Comparison of ENCODE assay signal across 10 cellular contexts in the genomic region with DNA sequence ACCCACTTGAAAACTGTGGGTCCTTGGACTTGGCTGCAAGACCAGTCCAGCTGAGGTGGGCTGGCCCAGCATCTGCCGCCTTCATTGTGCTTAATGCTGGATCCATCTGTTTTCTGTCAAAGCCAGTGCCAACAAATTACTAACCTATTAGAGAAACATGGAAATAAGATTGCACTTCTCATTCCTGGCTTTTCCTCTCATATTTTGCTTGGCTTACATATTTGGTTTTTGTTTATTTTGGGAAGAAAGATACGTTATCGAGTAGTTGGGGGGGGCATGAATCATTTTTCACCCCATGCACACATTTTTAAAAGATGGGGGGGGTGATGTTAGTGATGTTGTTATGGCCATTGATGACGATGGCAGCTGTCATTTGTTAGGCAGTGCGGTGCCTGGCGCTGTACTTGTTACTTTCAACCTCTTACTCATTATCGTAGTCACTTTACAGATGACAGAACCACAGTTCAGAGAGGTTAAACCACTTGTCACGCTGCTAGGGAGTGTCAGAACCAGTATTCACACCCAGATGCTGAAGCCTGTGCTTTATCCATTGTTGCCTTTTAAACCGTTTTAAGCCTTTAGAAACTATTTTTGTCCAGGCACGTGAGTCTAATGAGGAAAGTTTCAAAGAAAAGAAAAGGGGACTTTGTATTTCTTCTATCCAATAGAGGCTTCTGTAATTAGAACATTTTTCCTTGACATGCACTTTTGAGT.
A peak's percentile ranks its signal among the peaks of the same experiment; 100 is the strongest.
DNase-seq lines count a peak whose midpoint lies in the region; ATAC-seq and TF ChIP-seq lines count a peak whose summit lies in the region.
"Had no signal": no experiment of that assay in that cellular context is flagged by ENCODE, and none has a peak within 500 bp of the region (broad histone marks: within the 10 kb centered on the region; RNA-seq: fewer than 3 reads in every experiment).

No MANE protein-coding gene starts in this region.

- peak; percentile 97 for ATAC-seq in activated CD8-positive, alpha-beta memory T cell treated with anti-CD3 and anti-CD28 coated beads, Interleukin-2, amount 10 ng/mL, durations not matched to agents 7 days and 5 days
- ATAC-seq in stimulated activated naive CD8-positive, alpha-beta T cell treated with anti-CD3 and anti-CD28 coated beads, Interleukin-15, amount 100 ng/mL, for 72 hours: peak; percentile 83
- no peak for ATAC-seq in HG02970 (IDR thresholded peaks at IDR 0.05; ENCODE audit: low FRiP score, unreplicated experiment)

- H3K27me3 ChIP-seq in left ventricle myocardium inferior (ENCODE audit: low read depth): no peaks in the 10 kb centered on the region
- H3K27me3 ChIP-seq: neutrophil had no signal

- H3K4me1 Mint-ChIP-seq in activated CD8-positive, alpha-beta memory T cell treated with anti-CD3 and anti-CD28 coated beads, Interleukin-2, amount 10 ng/mL, durations not matched to agents 7 days and 5 days: peaks cover 28% of the 10 kb centered on the region
- peaks cover 7% of the 10 kb centered on the region for H3K4me1 Mint-ChIP-seq in stimulated activated naive CD8-positive, alpha-beta T cell treated with anti-CD3 and anti-CD28 coated beads, Interleukin-15, amount 100 ng/mL, for 72 hours

- peaks cover 6% of the 10 kb centered on the region for H3K36me3 ChIP-seq in left ventricle myocardium inferior

- H3K9me3 ChIP-seq in left ventricle myocardium inferior (replicated peaks): no peaks in the 10 kb centered on the region
- H3K9me3 ChIP-seq: neutrophil had no signal

- intact Hi-C loops in left ventricle myocardium inferior (cut with micrococcal nuclease): no loop called here

- peak overlapping the region; percentile 78 for H3K27ac ChIP-seq in left ventricle myocardium inferior (replicated peaks)
- H3K27ac ChIP-seq: neutrophil had no signal

- H3K27me3 Mint-ChIP-seq in activated CD8-positive, alpha-beta memory T cell treated with anti-CD3 and anti-CD28 coated beads, Interleukin-2, amount 10 ng/mL, durations not matched to agents 7 days and 5 days: no peaks in the 10 kb centered on the region
- no peaks in the 10 kb centered on the region for H3K27me3 Mint-ChIP-seq in stimulated activated naive CD8-positive, alpha-beta T cell treated with anti-CD3 and anti-CD28 coated beads, Interleukin-15, amount 100 ng/mL, for 72 hours

- H3K9me3 Mint-ChIP-seq in activated CD8-positive, alpha-beta memory T cell treated with anti-CD3 and anti-CD28 coated beads, Interleukin-2, amount 10 ng/mL, durations not matched to agents 7 days and 5 days (ENCODE audit: low read depth): no peaks in the 10 kb centered on the region
- no peaks in the 10 kb centered on the region for H3K9me3 Mint-ChIP-seq in stimulated activated naive CD8-positive, alpha-beta T cell treated with anti-CD3 and anti-CD28 coated beads, Interleukin-15, amount 100 ng/mL, for 72 hours

- H3K4me3 Mint-ChIP-seq in activated CD8-positive, alpha-beta memory T cell treated with anti-CD3 and anti-CD28 coated beads, Interleukin-2, amount 10 ng/mL, durations not matched to agents 7 days and 5 days: no peak overlapping the region
- no peak overlapping the region for H3K4me3 Mint-ChIP-seq in stimulated activated naive CD8-positive, alpha-beta T cell treated with anti-CD3 and anti-CD28 coated beads, Interleukin-15, amount 100 ng/mL, for 72 hours

- peak overlapping the region; percentile 13 for H3K27ac Mint-ChIP-seq in activated CD8-positive, alpha-beta memory T cell treated with anti-CD3 and anti-CD28 coated beads, Interleukin-2, amount 10 ng/mL, durations not matched to agents 7 days and 5 days
- H3K27ac Mint-ChIP-seq in stimulated activated naive CD8-positive, alpha-beta T cell treated with anti-CD3 and anti-CD28 coated beads, Interleukin-15, amount 100 ng/mL, for 72 hours: no peak overlapping the region

- TF ChIP-seq CTCF in left ventricle myocardium inferior (IDR thresholded peaks at IDR 0.05; ENCODE audit: borderline replicate concordance): no peak

- peak; percentile 84 for DNase-seq in activated CD8-positive, alpha-beta memory T cell treated with anti-CD3 and anti-CD28 coated beads, Interleukin-2, amount 10 ng/mL, durations not matched to agents 7 days and 5 days
- no peak for DNase-seq in activated CD8-positive, alpha-beta memory T cell treated with anti-CD3 and anti-CD28 coated beads, Interleukin-2, amount 50 U/mL, for 48 hours
- DNase-seq in activated CD8-positive, alpha-beta memory T cell treated with anti-CD3 and anti-CD28 coated beads, Interleukin-2, amount 50 U/mL, for 24 hours (ENCODE audit: extremely low read depth): peak; percentile 15
- peak; percentile 42 for DNase-seq in left ventricle myocardium inferior
- DNase-seq in stimulated activated naive CD8-positive, alpha-beta T cell treated with anti-CD3 and anti-CD28 coated beads, Interleukin-15, amount 100 ng/mL, for 72 hours: peak in 1 of 2 donors; percentile 25
- DNase-seq in NCI-H1105 treated with DMSO at 0.1 percent for 48 hours (lab: John Stamatoyannopoulos, UW): no peak
- DNase-seq in OCI-M1 (lab: John Stamatoyannopoulos, UW): no peak
- DNase-seq: NCI-H2171 treated with DMSO at 0.1 percent for 48 hours had no signal

- no peak overlapping the region for H3K4me3 ChIP-seq in left ventricle myocardium inferior

- H3K36me3 Mint-ChIP-seq in activated CD8-positive, alpha-beta memory T cell treated with anti-CD3 and anti-CD28 coated beads, Interleukin-2, amount 10 ng/mL, durations not matched to agents 7 days and 5 days: peaks cover 10% of the 10 kb centered on the region

- H3K4me1 ChIP-seq in left ventricle myocardium inferior: peaks cover 48% of the 10 kb centered on the region

- CTCF ChIA-PET in activated CD8-positive, alpha-beta memory T cell treated with anti-CD3 and anti-CD28 coated beads, Interleukin-2, amount 10 ng/mL, durations not matched to agents 7 days and 5 days (lab: Charles Lee): interaction anchor here (1.4 to 2.5 kb wide), 2 partner anchors 43 to 89 kb away, joined by 3 to 6 read pairs; no protein-coding TSS in a partner anchor

Comparison
In these comparisons a context has a peak if more than half of its experiments do, and no peak if none do; other contexts are left out.
1. DNase-seq: peak in activated CD8-positive, alpha-beta memory T cell treated with anti-CD3 and anti-CD28 coated beads, Interleukin-2, amount 10 ng/mL, durations not matched to agents 7 days and 5 days (single experiment), activated CD8-positive, alpha-beta memory T cell treated with anti-CD3 and anti-CD28 coated beads, Interleukin-2, amount 50 U/mL, for 24 hours (single experiment) and left ventricle myocardium inferior (single experiment); none in activated CD8-positive, alpha-beta memory T cell treated with anti-CD3 and anti-CD28 coated beads, Interleukin-2, amount 50 U/mL, for 48 hours (single experiment), NCI-H1105 treated with DMSO at 0.1 percent for 48 hours (single experiment) and OCI-M1 (single experiment).